16 cellular contexts compared by ENCODE assay signal in the genomic region with DNA sequence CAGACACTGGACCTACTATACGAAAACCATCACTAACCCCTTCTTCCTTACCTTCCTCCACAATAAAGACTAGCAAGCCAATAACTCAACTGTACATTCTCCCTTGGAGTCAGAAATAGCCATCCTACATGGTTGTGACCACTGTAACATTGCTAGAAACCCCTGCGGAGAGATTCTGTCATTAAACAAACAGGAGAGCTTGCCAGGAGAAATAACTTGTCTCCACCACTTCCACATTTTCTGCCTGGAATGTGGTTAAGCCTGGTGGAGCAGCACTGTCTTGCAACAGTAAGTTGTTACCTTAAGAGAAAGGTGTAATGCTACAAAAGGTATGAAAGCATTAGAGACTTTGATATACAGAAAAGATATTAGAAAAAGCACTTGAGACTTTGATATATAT. TPM values are rescaled to one million over a fixed set of nuclear protein-coding genes. Genes with fewer than 3 reads are reported as not detected.
A peak's percentile ranks its signal among the peaks of the same experiment; 100 is the strongest.
DNase-seq lines count a peak whose midpoint lies in the region; ATAC-seq and TF ChIP-seq lines count a peak whose summit lies in the region.
"Had no signal": no experiment of that assay in that cellular context is flagged by ENCODE, and none has a peak within 500 bp of the region (broad histone marks: within the 10 kb centered on the region; RNA-seq: fewer than 3 reads in every experiment).

No MANE protein-coding gene starts in this region.

- no peaks in the 10 kb centered on the region for H3K27me3 ChIP-seq in lower lobe of right lung (ENCODE audit: low read depth)
- no peaks in the 10 kb centered on the region for H3K27me3 ChIP-seq in gastroesophageal sphincter
- H3K27me3 ChIP-seq: vagina had no signal

- H3K36me3 ChIP-seq in lower lobe of right lung (no peaks in the 10 kb centered on the region), gastroesophageal sphincter (no peaks in the 10 kb centered on the region)
- H3K36me3 ChIP-seq: vagina had no signal

- peak; percentile 37 for DNase-seq in DMS114 treated with DMSO at 0.1 percent for 48 hours (lab: John Stamatoyannopoulos, UW; ENCODE audit: unreplicated experiment)
- peak; percentile 90 for DNase-seq in NCI-H69 (lab: John Stamatoyannopoulos, UW)
- DNase-seq in dermis blood vessel endothelial cell = peak; percentile 7
- no peak for DNase-seq in lower lobe of right lung
- DNase-seq in SK-N-DZ (ENCODE audit: low spot score) = no peak
- no peak for DNase-seq in KG1 (lab: John Stamatoyannopoulos, UW)
- DNase-seq: activated CD4-positive, alpha-beta T cell treated with anti-CD3 and anti-CD28 coated beads for 1 hour; activated T-cell treated with anti-CD3 and anti-CD28 coated beads, Interleukin-2, amount 50 U/mL, for 48 hours; amniotic stem cell; DMS79; IMR-90; NCI-H187; NCI-H526 treated with DMSO at 0.1 percent for 48 hours had no signal

- intact Hi-C loops in lower lobe of right lung (cut with DNase I) = no loop called here

- H3K4me1 ChIP-seq in lower lobe of right lung = no peaks in the 10 kb centered on the region
- no peaks in the 10 kb centered on the region for H3K4me1 ChIP-seq in gastroesophageal sphincter
- H3K4me1 ChIP-seq: vagina had no signal

- TF ChIP-seq CTCF in lower lobe of right lung (IDR thresholded peaks at IDR 0.05) (no peak), gastroesophageal sphincter (IDR thresholded peaks at IDR 0.05) (no peak)

- no peak for TF ChIP-seq EP300 in gastroesophageal sphincter (IDR thresholded peaks at IDR 0.05)

- ATAC-seq in lower lobe of right lung (peak; percentile 41 to 78), HG03342 (IDR thresholded peaks at IDR 0.05; ENCODE audit: unreplicated experiment) (no peak), gastroesophageal sphincter (no peak)

- H3K27ac ChIP-seq in lower lobe of right lung (no peak overlapping the region), gastroesophageal sphincter (no peak overlapping the region)
- H3K27ac ChIP-seq: vagina had no signal

- 91 to 100% methylated on average over 1 to 2 of the region's 2 CpGs for WGBS in gastroesophageal sphincter (ENCODE audit: low coverage in 1 of 2), 2 donors

- H3K4me3 ChIP-seq in lower lobe of right lung (no peak overlapping the region), gastroesophageal sphincter (no peak overlapping the region)
- H3K4me3 ChIP-seq: vagina had no signal

- H3K9me3 ChIP-seq in lower lobe of right lung (no peaks in the 10 kb centered on the region), gastroesophageal sphincter (no peaks in the 10 kb centered on the region)
- H3K9me3 ChIP-seq: vagina had no signal

- TF ChIP-seq POLR2A in gastroesophageal sphincter (IDR thresholded peaks at IDR 0.05) = no peak

RNA-seq across cellular contexts. Expression of a gene that starts 45.8 kb away (rescaled TPM):
- 31.6 and 38.8 TPM in 2 replicates for total RNA-seq in dermis blood vessel endothelial cell
- total RNA-seq in lower lobe of right lung = 7.2 TPM
- 1.9 and 2.1 TPM in 2 replicates for polyA plus RNA-seq in SK-N-DZ (2014; cell fraction: cytosol; rRNA removed)
- polyA plus RNA-seq in SK-N-DZ (2014; cell fraction: nucleus; rRNA removed) = 2.8 TPM in 2 replicates
- total RNA-seq in gastroesophageal sphincter = 1 to 10 TPM; 2.9 to 6.2 (median 3.9) TPM

Comparison
In these comparisons a context has a peak if more than half of its experiments do, and no peak if none do; other contexts are left out.
1. DNase-seq: peak in DMS114 treated with DMSO at 0.1 percent for 48 hours (single experiment), NCI-H69 (single experiment) and dermis blood vessel endothelial cell (single experiment); none in lower lobe of right lung (single experiment), SK-N-DZ (single experiment) and KG1 (single experiment).
2. ATAC-seq: peak in lower lobe of right lung (2 of 2); none in HG03342 (single experiment) and gastroesophageal sphincter (single experiment).